20 cellular contexts compared by ENCODE assay signal in the genomic region with DNA sequence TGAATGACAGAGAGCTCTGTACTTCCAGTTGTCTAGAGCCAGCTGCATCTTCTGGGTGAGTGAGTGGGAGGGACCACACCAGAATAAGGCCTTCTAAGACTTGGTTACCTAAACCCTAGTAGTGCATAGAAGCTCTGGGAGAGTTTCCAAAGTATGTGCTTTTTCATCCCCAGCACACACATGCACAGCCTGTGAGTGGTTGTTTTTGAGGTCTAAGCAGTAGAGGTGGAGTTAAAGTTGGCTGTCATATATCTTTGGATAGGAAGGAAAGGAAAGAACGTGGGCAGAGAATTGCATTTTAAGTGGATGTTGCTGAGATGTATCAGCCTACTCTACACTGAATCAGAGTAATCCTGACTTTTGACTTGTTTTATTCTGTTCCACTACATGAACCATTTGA. TPM values are rescaled to one million over a fixed set of nuclear protein-coding genes. Genes with fewer than 3 reads are reported as not detected.
DNase-seq lines count a peak whose midpoint lies in the region; ATAC-seq and TF ChIP-seq lines count a peak whose summit lies in the region.
"Had no signal": no experiment of that assay in that cellular context is flagged by ENCODE, and none has a peak within 500 bp of the region (broad histone marks: within the 10 kb centered on the region; RNA-seq: fewer than 3 reads in every experiment).

No MANE protein-coding gene starts in this region.

- ATAC-seq in GM19035 (IDR thresholded peaks at IDR 0.05; ENCODE audit: unreplicated experiment), result no peak
- ATAC-seq in GM21447 (IDR thresholded peaks at IDR 0.05; ENCODE audit: unreplicated experiment), result no peak
- ATAC-seq: CD8-positive, alpha-beta T cell; HepG2 had no signal

- DNase-seq in amniotic epithelial cell (ENCODE audit: low read depth), result peak; percentile 47
- peak; percentile 57 for DNase-seq in fibroblast of mammary gland (ENCODE audit: low read depth)
- peak; percentile 12 for DNase-seq in occipital lobe (lab: John Stamatoyannopoulos, UW)
- no peak for DNase-seq in A172 (ENCODE audit: low spot score)
- no peak for DNase-seq in NCI-H2227 treated with DMSO at 0.1 percent for 48 hours (lab: John Stamatoyannopoulos, UW)
- DNase-seq: ACHN; C1 segment of cervical spinal cord; CD8-positive, alpha-beta T cell; GOT3; HCEC 1CT; KBM-7; NCI-H1092 treated with DMSO at 0.1 percent for 48 hours; NCI-H1436 treated with DMSO at 0.1 percent for 48 hours; NCI-H2029; NCI-H446; NCI-H526 treated with DMSO at 0.1 percent for 48 hours; Right ventricle myocardium superior had no signal

- H3K4me3 ChIP-seq in fibroblast of mammary gland (ENCODE audit: control insufficient read depth, low read depth, low read length), result no peak overlapping the region

- TF ChIP-seq CTCF in fibroblast of mammary gland (conservative IDR thresholded peaks at IDR 0.05; ENCODE audit: control insufficient read depth, insufficient read depth, low read depth, low read length), result no peak

RNA-seq across cellular contexts. Expression of a gene that starts 51.7 kb away (rescaled TPM):
- total RNA-seq in occipital lobe, result 8.7 TPM
- 4.1 and 77.2 TPM in 2 replicates for total RNA-seq in A172 (2014; rRNA removed; shearing (Covaris generic))
- total RNA-seq: HepG2 had no signal

Comparison
In these comparisons a context has a peak if more than half of its experiments do, and no peak if none do; other contexts are left out.
1. DNase-seq: peak in amniotic epithelial cell (single experiment), fibroblast of mammary gland (single experiment) and occipital lobe (single experiment); none in A172 (single experiment) and NCI-H2227 treated with DMSO at 0.1 percent for 48 hours (single experiment).